Comparison of ENCODE assay signal across 20 cellular contexts in the genomic region with DNA sequence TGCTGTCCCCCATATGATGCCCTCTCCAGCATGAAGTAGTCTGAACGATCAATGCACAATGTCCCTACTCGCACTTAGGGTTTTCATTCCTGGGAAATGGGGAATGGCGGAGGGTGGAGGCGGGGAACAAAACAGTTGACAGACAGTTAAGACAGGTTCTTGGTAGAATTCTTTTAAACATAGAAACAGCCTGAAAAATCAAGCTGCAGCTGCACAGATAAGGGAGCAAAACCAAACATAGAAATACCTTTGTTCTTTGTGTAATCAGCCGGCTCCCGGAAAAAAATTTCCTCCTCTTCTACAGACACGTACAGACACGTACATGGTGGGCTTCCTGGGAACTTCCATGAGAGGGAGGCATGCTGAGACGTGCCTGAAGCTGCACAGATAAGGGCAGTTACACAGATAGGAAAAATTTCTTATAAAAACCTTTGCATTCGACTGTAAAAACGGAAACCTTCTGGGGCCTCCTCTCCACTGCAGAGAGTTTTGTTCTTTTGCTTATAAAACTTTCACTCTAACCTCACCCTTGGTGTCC.
"Had no signal": no experiment of that assay in that cellular context is flagged by ENCODE, and none has a peak within 500 bp of the region (broad histone marks: within the 10 kb centered on the region; RNA-seq: fewer than 3 reads in every experiment).

No MANE protein-coding gene starts in this region.

- H2AFZ ChIP-seq: parathyroid adenoma had no signal

- H3K27me3 ChIP-seq: breast epithelium, esophagus squamous epithelium, neutrophil, thyroid gland had no signal

- DNase-seq: activated CD4-positive, alpha-beta T cell treated with anti-CD3 and anti-CD28 coated beads, Interleukin-2, amount 10 ng/mL, durations not matched to agents 24 days and 14 days; activated CD8-positive, alpha-beta memory T cell treated with anti-CD3 and anti-CD28 coated beads, Interleukin-2, amount 50 U/mL, for 4 hours; activated naive CD4-positive, alpha-beta T cell treated with anti-CD3 and anti-CD28 coated beads for 36 hours; activated T-cell treated with anti-CD3 and anti-CD28 coated beads, Interleukin-2, amount 50 U/mL, for 4 hours; anterior cingulate cortex; cerebellar nuclear complex; cortex of kidney; effector CD4-positive, alpha-beta T cell; esophagus squamous epithelium; naive thymus-derived CD8-positive, alpha-beta T cell; stimulated activated CD4-positive, alpha-beta T cell treated with anti-CD3 and anti-CD28 coated beads, Interleukin-12 subunit alpha, Interleukin-12 subunit beta, amount 100 ng/mL, for 4 hours; stimulated activated CD4-positive, alpha-beta T cell treated with anti-CD3 and anti-CD28 coated beads, Interleukin-1b, Interleukin-23, amount 100 ng/mL, for 48 hours; stimulated activated CD8-positive, alpha-beta memory T cell treated with anti-CD3 and anti-CD28 coated beads, Interleukin-4, amount 100 ng/mL, for 48 hours; stimulated activated naive CD4-positive, alpha-beta T cell; T-helper 1 cell; T-helper 9 cell; thyroid gland had no signal

- H3K4me3 ChIP-seq: breast epithelium, esophagus squamous epithelium, thyroid gland had no signal

- H3K9me3 ChIP-seq: esophagus squamous epithelium, neutrophil, thyroid gland had no signal

- H3K36me3 ChIP-seq: breast epithelium, esophagus squamous epithelium, neutrophil, thyroid gland had no signal

- H3K27ac ChIP-seq: breast epithelium, esophagus squamous epithelium, neutrophil, parathyroid adenoma, thyroid gland had no signal

- H3K4me1 ChIP-seq: breast epithelium, esophagus squamous epithelium, parathyroid adenoma, thyroid gland had no signal

- H3K79me2 ChIP-seq: parathyroid adenoma had no signal
